Comparison of ENCODE assay signal across 1 cellular context in the genomic region with DNA sequence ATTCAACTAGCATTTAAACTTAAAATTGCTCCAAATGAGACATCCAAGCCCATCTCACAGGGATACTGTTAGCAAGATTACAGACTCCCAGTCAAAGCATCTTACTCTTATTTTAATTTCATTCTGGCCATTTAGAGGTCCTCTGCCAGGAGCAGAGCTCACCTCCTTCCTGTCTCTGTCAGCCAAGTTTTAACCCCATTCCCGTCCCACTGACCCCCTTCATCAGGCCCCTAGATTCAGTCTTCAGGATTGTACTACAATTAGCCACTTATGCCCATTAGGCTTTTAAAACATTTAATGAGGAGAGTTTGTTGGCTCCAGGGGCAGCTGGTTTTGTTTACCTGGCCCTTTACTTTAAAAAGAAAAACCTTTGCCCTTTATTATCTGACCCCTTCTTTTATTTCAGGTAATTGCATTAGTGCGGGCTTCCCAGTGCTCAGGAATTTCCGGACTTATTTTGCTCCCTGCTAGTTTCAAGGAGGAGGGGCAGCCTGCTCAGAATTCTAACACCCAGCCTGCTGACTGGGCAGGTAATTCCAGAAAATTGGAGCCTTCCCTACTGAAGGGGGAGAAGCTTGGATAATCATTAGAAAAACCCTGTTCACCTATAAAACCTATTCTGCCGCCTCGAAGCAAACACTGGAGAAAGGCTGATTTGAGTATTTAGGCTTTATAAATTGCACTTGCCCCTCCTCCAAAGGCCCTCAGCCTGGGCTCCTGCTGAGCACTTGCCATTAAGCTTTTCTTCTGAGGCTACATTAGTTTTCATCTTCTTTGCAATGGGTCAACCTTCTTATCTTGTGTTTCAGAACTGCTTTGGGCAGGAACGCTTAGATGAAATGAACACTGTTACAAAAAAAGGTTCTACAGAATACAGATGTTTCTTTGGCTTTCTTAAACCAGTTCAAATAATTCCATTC.
A peak's percentile ranks its signal among the peaks of the same experiment; 100 is the strongest.
TF ChIP-seq lines count a peak whose summit lies in the region.

No MANE protein-coding gene starts in this region.

TF ChIP-seq in neural cell, 6 proteins besides CTCF, POLR2A, EP300 and RAD21:
- no peak for TF ChIP-seq EZH2 (IDR thresholded peaks at IDR 0.05; ENCODE audit: borderline replicate concordance, insufficient read depth, low read length, poor library complexity, severe bottlenecking)
- TF ChIP-seq, protein P1, sequence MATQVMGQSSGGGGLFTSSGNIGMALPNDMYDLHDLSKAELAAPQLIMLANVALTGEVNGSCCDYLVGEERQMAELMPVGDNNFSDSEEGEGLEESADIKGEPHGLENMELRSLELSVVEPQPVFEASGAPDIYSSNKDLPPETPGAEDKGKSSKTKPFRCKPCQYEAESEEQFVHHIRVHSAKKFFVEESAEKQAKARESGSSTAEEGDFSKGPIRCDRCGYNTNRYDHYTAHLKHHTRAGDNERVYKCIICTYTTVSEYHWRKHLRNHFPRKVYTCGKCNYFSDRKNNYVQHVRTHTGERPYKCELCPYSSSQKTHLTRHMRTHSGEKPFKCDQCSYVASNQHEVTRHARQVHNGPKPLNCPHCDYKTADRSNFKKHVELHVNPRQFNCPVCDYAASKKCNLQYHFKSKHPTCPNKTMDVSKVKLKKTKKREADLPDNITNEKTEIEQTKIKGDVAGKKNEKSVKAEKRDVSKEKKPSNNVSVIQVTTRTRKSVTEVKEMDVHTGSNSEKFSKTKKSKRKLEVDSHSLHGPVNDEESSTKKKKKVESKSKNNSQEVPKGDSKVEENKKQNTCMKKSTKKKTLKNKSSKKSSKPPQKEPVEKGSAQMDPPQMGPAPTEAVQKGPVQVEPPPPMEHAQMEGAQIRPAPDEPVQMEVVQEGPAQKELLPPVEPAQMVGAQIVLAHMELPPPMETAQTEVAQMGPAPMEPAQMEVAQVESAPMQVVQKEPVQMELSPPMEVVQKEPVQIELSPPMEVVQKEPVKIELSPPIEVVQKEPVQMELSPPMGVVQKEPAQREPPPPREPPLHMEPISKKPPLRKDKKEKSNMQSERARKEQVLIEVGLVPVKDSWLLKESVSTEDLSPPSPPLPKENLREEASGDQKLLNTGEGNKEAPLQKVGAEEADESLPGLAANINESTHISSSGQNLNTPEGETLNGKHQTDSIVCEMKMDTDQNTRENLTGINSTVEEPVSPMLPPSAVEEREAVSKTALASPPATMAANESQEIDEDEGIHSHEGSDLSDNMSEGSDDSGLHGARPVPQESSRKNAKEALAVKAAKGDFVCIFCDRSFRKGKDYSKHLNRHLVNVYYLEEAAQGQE (IDR thresholded peaks at IDR 0.05; ENCODE audit: borderline replicate concordance): peak; percentile 30
